ENCODE assay signal across 10 cellular contexts in the genomic region with DNA sequence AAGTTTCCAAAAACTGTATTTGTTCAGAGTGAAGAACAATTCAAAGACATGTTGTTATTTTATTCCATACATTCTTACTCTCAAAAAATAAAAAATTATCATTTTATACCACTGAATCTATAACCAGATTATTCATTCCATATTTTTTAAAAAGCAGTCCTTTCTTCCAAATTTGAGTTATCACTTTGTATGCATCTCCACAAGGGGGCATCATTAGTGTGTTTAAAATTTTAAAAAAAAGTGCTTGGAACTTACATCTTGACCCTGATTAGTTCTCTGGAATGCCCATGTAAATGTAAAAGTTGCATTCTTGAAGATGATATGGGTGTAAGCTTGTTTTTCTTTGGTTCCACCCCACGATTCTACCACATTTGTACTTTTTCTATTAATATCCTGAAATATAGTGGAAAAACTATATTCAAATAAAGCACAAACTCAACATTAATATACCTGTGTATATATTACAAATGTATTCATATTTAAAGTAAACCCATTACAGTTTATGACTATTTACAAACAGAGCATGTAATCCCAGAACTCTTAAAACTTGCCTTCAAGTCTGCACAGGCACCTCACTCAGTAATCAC.
DNase-seq lines count a peak whose midpoint lies in the region; ATAC-seq and TF ChIP-seq lines count a peak whose summit lies in the region.
"Had no signal": no experiment of that assay in that cellular context is flagged by ENCODE, and none has a peak within 500 bp of the region (broad histone marks: within the 10 kb centered on the region; RNA-seq: fewer than 3 reads in every experiment).

No MANE protein-coding gene starts in this region.

- peaks cover 15% of the 10 kb centered on the region for H3K27me3 Mint-ChIP-seq in GM23338 (ENCODE audit: insufficient read depth, low read depth, poor library complexity)
- H3K27me3 Mint-ChIP-seq: stimulated activated naive CD8-positive, alpha-beta T cell treated with anti-CD3 and anti-CD28 coated beads, Interleukin-15, Interleukin-2, amounts not matched to agents 100 ng/mL and 50 ng/mL, for 24 hours had no signal

- no peaks in the 10 kb centered on the region for H3K9me3 Mint-ChIP-seq in GM23338
- H3K9me3 Mint-ChIP-seq: stimulated activated naive CD8-positive, alpha-beta T cell treated with anti-CD3 and anti-CD28 coated beads, Interleukin-15, Interleukin-2, amounts not matched to agents 100 ng/mL and 50 ng/mL, for 24 hours had no signal

- TF ChIP-seq CTCF in C4-2B (conservative IDR thresholded peaks at IDR 0.05): peak; percentile 84
- peak in 1 of 2 experiments; percentile 81; a peak in 3 of 4 replicates for TF ChIP-seq CTCF in GM23338 (conservative IDR thresholded peaks at IDR 0.05; ENCODE audit: low read depth in 2 of 2)
- TF ChIP-seq CTCF in VCaP (conservative IDR thresholded peaks at IDR 0.05): peak; percentile 72

- H3K4me3 ChIP-seq in GM23338: no peak overlapping the region

- peak; percentile 55 for DNase-seq in GM23338 (ENCODE audit: low spot score)
- DNase-seq in kidney tubule cell (ENCODE audit: low spot score): peak; percentile 10
- DNase-seq in left colon: no peak
- no peak for DNase-seq in HuH-7.5 (ENCODE audit: low spot score)

- intact Hi-C loops in left colon (cut with DNase I, micrococcal nuclease): no loop called here

- no peak overlapping the region for H2AFZ ChIP-seq in GM23338

- H3K4me3 Mint-ChIP-seq in GM23338: no peak overlapping the region
- H3K4me3 Mint-ChIP-seq: stimulated activated naive CD8-positive, alpha-beta T cell treated with anti-CD3 and anti-CD28 coated beads, Interleukin-15, Interleukin-2, amounts not matched to agents 100 ng/mL and 50 ng/mL, for 24 hours had no signal

- no peaks in the 10 kb centered on the region for H3K9me2 ChIP-seq in GM23338 (ENCODE audit: insufficient read depth)

- H3K36me3 Mint-ChIP-seq in GM23338 (ENCODE audit: low read depth): no peaks in the 10 kb centered on the region; the same call in 1 of the 3 replicates

- H3F3A ChIP-seq in GM23338 (replicated peaks; ENCODE audit: low read depth): no peaks in the 10 kb centered on the region

- no peaks in the 10 kb centered on the region for H3K79me2 ChIP-seq in GM23338 (replicated peaks; ENCODE audit: insufficient read depth)

- ATAC-seq in GM23338: no peak
- no peak for ATAC-seq in HG03280 (IDR thresholded peaks at IDR 0.05; ENCODE audit: unreplicated experiment)
- ATAC-seq in GM19463 (IDR thresholded peaks at IDR 0.05; ENCODE audit: unreplicated experiment): no peak
- no peak for ATAC-seq in left colon
- ATAC-seq: left lobe of liver had no signal

- peaks cover 6% of the 10 kb centered on the region; the same call in 1 of the 2 replicates for H4K20me1 ChIP-seq in GM23338 (replicated peaks; ENCODE audit: insufficient read depth)

- H3K27ac Mint-ChIP-seq in GM23338: no peak overlapping the region
- H3K27ac Mint-ChIP-seq: stimulated activated naive CD8-positive, alpha-beta T cell treated with anti-CD3 and anti-CD28 coated beads, Interleukin-15, Interleukin-2, amounts not matched to agents 100 ng/mL and 50 ng/mL, for 24 hours had no signal

- peaks cover 18% of the 10 kb centered on the region for H3K27me3 ChIP-seq in GM23338 (ENCODE audit: insufficient read depth)

- H3K36me3 ChIP-seq in GM23338 (ENCODE audit: insufficient read depth): no peaks in the 10 kb centered on the region

- peaks cover 3% of the 10 kb centered on the region for H3K4me1 Mint-ChIP-seq in GM23338

- H3K4me2 ChIP-seq in GM23338: no peak overlapping the region

- peaks cover 9% of the 10 kb centered on the region; the same call in 1 of the 2 replicates for H3K4me1 ChIP-seq in GM23338 (ENCODE audit: insufficient read depth)

- H3K27ac ChIP-seq in C4-2B (no peak overlapping the region), GM23338 (ENCODE audit: low read depth) (no peak overlapping the region), VCaP (no peak overlapping the region)

TF ChIP-seq in GM23338, 12 proteins besides CTCF, POLR2A, EP300 and RAD21 (continues in another document):
- TF ChIP-seq JUNB (IDR thresholded peaks at IDR 0.05; ENCODE audit: unreplicated experiment): no peak
- TF ChIP-seq ZNF114 (CRISPR knock-in tag; IDR thresholded peaks at IDR 0.05): no peak
- TF ChIP-seq, protein P1, sequence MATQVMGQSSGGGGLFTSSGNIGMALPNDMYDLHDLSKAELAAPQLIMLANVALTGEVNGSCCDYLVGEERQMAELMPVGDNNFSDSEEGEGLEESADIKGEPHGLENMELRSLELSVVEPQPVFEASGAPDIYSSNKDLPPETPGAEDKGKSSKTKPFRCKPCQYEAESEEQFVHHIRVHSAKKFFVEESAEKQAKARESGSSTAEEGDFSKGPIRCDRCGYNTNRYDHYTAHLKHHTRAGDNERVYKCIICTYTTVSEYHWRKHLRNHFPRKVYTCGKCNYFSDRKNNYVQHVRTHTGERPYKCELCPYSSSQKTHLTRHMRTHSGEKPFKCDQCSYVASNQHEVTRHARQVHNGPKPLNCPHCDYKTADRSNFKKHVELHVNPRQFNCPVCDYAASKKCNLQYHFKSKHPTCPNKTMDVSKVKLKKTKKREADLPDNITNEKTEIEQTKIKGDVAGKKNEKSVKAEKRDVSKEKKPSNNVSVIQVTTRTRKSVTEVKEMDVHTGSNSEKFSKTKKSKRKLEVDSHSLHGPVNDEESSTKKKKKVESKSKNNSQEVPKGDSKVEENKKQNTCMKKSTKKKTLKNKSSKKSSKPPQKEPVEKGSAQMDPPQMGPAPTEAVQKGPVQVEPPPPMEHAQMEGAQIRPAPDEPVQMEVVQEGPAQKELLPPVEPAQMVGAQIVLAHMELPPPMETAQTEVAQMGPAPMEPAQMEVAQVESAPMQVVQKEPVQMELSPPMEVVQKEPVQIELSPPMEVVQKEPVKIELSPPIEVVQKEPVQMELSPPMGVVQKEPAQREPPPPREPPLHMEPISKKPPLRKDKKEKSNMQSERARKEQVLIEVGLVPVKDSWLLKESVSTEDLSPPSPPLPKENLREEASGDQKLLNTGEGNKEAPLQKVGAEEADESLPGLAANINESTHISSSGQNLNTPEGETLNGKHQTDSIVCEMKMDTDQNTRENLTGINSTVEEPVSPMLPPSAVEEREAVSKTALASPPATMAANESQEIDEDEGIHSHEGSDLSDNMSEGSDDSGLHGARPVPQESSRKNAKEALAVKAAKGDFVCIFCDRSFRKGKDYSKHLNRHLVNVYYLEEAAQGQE (IDR thresholded peaks at IDR 0.05; ENCODE audit: unreplicated experiment): no peak
- TF ChIP-seq ZNF331 (CRISPR knock-in tag; IDR thresholded peaks at IDR 0.05; ENCODE audit: low read depth): no peak
- TF ChIP-seq STAT1 (IDR thresholded peaks at IDR 0.05; ENCODE audit: unreplicated experiment): no peak
- TF ChIP-seq, protein P2, sequence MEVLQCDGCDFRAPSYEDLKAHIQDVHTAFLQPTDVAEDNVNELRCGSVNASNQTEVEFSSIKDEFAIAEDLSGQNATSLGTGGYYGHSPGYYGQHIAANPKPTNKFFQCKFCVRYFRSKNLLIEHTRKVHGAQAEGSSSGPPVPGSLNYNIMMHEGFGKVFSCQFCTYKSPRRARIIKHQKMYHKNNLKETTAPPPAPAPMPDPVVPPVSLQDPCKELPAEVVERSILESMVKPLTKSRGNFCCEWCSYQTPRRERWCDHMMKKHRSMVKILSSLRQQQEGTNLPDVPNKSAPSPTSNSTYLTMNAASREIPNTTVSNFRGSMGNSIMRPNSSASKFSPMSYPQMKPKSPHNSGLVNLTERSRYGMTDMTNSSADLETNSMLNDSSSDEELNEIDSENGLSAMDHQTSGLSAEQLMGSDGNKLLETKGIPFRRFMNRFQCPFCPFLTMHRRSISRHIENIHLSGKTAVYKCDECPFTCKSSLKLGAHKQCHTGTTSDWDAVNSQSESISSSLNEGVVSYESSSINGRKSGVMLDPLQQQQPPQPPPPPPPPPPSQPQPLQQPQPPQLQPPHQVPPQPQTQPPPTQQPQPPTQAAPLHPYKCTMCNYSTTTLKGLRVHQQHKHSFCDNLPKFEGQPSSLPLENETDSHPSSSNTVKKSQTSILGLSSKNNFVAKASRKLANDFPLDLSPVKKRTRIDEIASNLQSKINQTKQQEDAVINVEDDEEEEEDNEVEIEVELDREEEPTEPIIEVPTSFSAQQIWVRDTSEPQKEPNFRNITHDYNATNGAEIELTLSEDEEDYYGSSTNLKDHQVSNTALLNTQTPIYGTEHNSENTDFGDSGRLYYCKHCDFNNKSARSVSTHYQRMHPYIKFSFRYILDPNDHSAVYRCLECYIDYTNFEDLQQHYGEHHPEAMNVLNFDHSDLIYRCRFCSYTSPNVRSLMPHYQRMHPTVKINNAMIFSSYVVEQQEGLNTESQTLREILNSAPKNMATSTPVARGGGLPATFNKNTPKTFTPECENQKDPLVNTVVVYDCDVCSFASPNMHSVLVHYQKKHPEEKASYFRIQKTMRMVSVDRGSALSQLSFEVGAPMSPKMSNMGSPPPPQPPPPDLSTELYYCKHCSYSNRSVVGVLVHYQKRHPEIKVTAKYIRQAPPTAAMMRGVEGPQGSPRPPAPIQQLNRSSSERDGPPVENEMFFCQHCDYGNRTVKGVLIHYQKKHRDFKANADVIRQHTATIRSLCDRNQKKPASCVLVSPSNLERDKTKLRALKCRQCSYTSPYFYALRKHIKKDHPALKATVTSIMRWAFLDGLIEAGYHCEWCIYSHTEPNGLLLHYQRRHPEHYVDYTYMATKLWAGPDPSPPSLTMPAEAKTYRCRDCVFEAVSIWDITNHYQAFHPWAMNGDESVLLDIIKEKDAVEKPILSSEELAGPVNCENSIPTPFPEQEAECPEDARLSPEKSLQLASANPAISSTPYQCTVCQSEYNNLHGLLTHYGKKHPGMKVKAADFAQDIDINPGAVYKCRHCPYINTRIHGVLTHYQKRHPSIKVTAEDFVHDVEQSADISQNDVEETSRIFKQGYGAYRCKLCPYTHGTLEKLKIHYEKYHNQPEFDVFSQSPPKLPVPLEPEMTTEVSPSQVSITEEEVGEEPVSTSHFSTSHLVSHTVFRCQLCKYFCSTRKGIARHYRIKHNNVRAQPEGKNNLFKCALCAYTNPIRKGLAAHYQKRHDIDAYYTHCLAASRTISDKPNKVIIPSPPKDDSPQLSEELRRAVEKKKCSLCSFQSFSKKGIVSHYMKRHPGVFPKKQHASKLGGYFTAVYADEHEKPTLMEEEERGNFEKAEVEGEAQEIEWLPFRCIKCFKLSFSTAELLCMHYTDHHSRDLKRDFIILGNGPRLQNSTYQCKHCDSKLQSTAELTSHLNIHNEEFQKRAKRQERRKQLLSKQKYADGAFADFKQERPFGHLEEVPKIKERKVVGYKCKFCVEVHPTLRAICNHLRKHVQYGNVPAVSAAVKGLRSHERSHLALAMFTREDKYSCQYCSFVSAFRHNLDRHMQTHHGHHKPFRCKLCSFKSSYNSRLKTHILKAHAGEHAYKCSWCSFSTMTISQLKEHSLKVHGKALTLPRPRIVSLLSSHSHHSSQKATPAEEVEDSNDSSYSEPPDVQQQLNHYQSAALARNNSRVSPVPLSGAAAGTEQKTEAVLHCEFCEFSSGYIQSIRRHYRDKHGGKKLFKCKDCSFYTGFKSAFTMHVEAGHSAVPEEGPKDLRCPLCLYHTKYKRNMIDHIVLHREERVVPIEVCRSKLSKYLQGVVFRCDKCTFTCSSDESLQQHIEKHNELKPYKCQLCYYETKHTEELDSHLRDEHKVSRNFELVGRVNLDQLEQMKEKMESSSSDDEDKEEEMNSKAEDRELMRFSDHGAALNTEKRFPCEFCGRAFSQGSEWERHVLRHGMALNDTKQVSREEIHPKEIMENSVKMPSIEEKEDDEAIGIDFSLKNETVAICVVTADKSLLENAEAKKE (CRISPR knock-in tag; IDR thresholded peaks at IDR 0.05): no peak

Comparison
In these comparisons a context has a peak if more than half of its experiments do, and no peak if none do; other contexts are left out.
1. DNase-seq: peak in GM23338 (single experiment) and kidney tubule cell (single experiment); none in left colon (0 of 2) and HuH-7.5 (single experiment).